21 cellular contexts compared by ENCODE assay signal in genomic region chr2:141475801-141476200, GRCh38.
DNase-seq lines count a peak whose midpoint lies in the region; FAIRE-seq and TF ChIP-seq lines count a peak whose summit lies in the region.
"Had no signal": no experiment of that assay in that cellular context is flagged by ENCODE, and none has a peak within 500 bp of the region (broad histone marks: within the 10 kb centered on the region; RNA-seq: fewer than 3 reads in every experiment).

No MANE protein-coding gene starts in this region.

- H3K36me3 ChIP-seq in bronchial epithelial cell (ENCODE audit: control insufficient read depth, insufficient read depth, low read length) (no peaks in the 10 kb centered on the region), kidney (ENCODE audit: control insufficient read depth in 1 of 2, insufficient read depth in 2 of 2, low read length in 2 of 2) (no peaks in the 10 kb centered on the region), Caco-2 (ENCODE audit: control insufficient read depth, insufficient read depth, low read length) (no peaks in the 10 kb centered on the region)
- H3K36me3 ChIP-seq: BLaER1 treated with 17β-estradiol and CSF1 and Interleukin-3, amounts not matched to agents 10 nM and 100 nM had no signal

- no peaks in the 10 kb centered on the region for H3K27me3 Mint-ChIP-seq in Caco-2 (ENCODE audit: insufficient read depth, unreplicated experiment)
- H3K27me3 Mint-ChIP-seq: B cell; CD4-positive, alpha-beta T cell; CD8-positive, alpha-beta memory T cell had no signal

- H3K27me3 ChIP-seq in bronchial epithelial cell (ENCODE audit: control insufficient read depth, insufficient read depth, low read length) (no peaks in the 10 kb centered on the region), Caco-2 (replicated peaks; ENCODE audit: control insufficient read depth, insufficient read depth, low read length) (no peaks in the 10 kb centered on the region)
- H3K27me3 ChIP-seq: BLaER1 treated with 17β-estradiol and CSF1 and Interleukin-3, amounts not matched to agents 10 nM and 100 nM had no signal

- DNase-seq in DMS 273 (lab: John Stamatoyannopoulos, UW; ENCODE audit: unreplicated experiment) (peak; percentile 10), DMS 273 treated with DMSO at 0.1 percent for 48 hours (lab: John Stamatoyannopoulos, UW) (no peak), bronchial epithelial cell (ENCODE audit: low read depth) (no peak), kidney (peak; percentile 31), Caco-2 (no peak), NCI-H1694 (lab: John Stamatoyannopoulos, UW) (no peak)
- DNase-seq: Calu3; CD4-positive, alpha-beta T cell; CD8-positive, alpha-beta memory T cell; DMS79; EL; GF-D8; H9 had no signal

- H3K4me1 ChIP-seq in kidney (ENCODE audit: control insufficient read depth in 1 of 2, insufficient read depth in 1 of 2, low read depth in 1 of 2, low read length in 2 of 2), result no peaks in the 10 kb centered on the region
- H3K4me1 ChIP-seq in Caco-2, result no peaks in the 10 kb centered on the region

- TF ChIP-seq CTCF in bronchial epithelial cell (IDR thresholded peaks at IDR 0.05; ENCODE audit: insufficient read depth, low read length, severe bottlenecking) (no peak), kidney (IDR thresholded peaks at IDR 0.05; ENCODE audit: borderline replicate concordance, extremely low read depth, insufficient read depth) (no peak), Caco-2 (IDR thresholded peaks at IDR 0.05; ENCODE audit: insufficient read depth in 1 of 2, low read depth in 1 of 2, low read length in 1 of 2, severe bottlenecking in 1 of 2, unreplicated experiment in 1 of 2) (no peak)

- POLR2A ChIA-PET in Caco-2 (lab: Charles Lee), result no interaction called here

- no peaks in the 10 kb centered on the region for H3K36me3 Mint-ChIP-seq in Caco-2 (ENCODE audit: insufficient read depth, unreplicated experiment)
- H3K36me3 Mint-ChIP-seq: CD14-positive monocyte; CD8-positive, alpha-beta memory T cell had no signal

- no peak overlapping the region for H3K4me3 Mint-ChIP-seq in Caco-2 (ENCODE audit: unreplicated experiment)
- H3K4me3 Mint-ChIP-seq: B cell; CD14-positive monocyte; CD4-positive, alpha-beta T cell; CD8-positive, alpha-beta memory T cell; GM23338; H9 had no signal

- no peak overlapping the region for H3K27ac ChIP-seq in kidney (ENCODE audit: low read depth in 2 of 2, low read length in 2 of 2)
- H3K27ac ChIP-seq: 22Rv1; BLaER1 treated with 17β-estradiol and CSF1 and Interleukin-3, amounts not matched to agents 10 nM and 100 nM had no signal

- no peak overlapping the region for H3K9ac ChIP-seq in kidney (ENCODE audit: low read length in 2 of 2)
- H3K9ac ChIP-seq: BLaER1 treated with 17β-estradiol and CSF1 and Interleukin-3, amounts not matched to agents 10 nM and 100 nM had no signal

- H3K27ac Mint-ChIP-seq in Caco-2 (ENCODE audit: unreplicated experiment), result no peak overlapping the region
- H3K27ac Mint-ChIP-seq: B cell; CD14-positive monocyte; CD4-positive, alpha-beta T cell; CD8-positive, alpha-beta memory T cell; GM23338; H9 had no signal

- no peaks in the 10 kb centered on the region for H3K9me3 Mint-ChIP-seq in Caco-2 (ENCODE audit: unreplicated experiment)
- H3K9me3 Mint-ChIP-seq: CD4-positive, alpha-beta T cell; GM23338; H9 had no signal

- H3K9me3 ChIP-seq in kidney (ENCODE audit: control insufficient read depth in 1 of 2, low read length in 2 of 2) (no peaks in the 10 kb centered on the region), Caco-2 (no peaks in the 10 kb centered on the region)
- H3K9me3 ChIP-seq: BLaER1 treated with 17β-estradiol and CSF1 and Interleukin-3, amounts not matched to agents 10 nM and 100 nM had no signal

- CTCF ChIA-PET in Caco-2 (lab: Charles Lee), result no interaction called here

- intact Hi-C loops in kidney (cut with DNase I), result no loop called here
- intact Hi-C loops in Caco-2 (cut with micrococcal nuclease; ENCODE audit: unreplicated experiment), result no loop called here

- H3K4me1 Mint-ChIP-seq in Caco-2 (ENCODE audit: low read depth, unreplicated experiment), result no peaks in the 10 kb centered on the region
- H3K4me1 Mint-ChIP-seq: B cell; CD14-positive monocyte; CD8-positive, alpha-beta memory T cell had no signal

- FAIRE-seq in bronchial epithelial cell (lab: Jason Lieb, UNC), result peak; percentile 13
- no peak for FAIRE-seq in kidney (lab: Jason Lieb, UNC)
- FAIRE-seq: A204.1, GM12891, GM18507 had no signal

- BruUV-seq in Caco-2 (replicated peaks; lab: Mats Ljungman, UMichigan), result no TSS peak

- H3K4me3 ChIP-seq in bronchial epithelial cell (ENCODE audit: low read depth, low read length), result no peak overlapping the region
- no peak overlapping the region for H3K4me3 ChIP-seq in kidney (ENCODE audit: low read length in 2 of 2)
- H3K4me3 ChIP-seq in Caco-2 (ENCODE audit: low read depth, low read length), result no peak overlapping the region
- H3K4me3 ChIP-seq: BLaER1 treated with 17β-estradiol and CSF1 and Interleukin-3, amounts not matched to agents 10 nM and 100 nM; GM23338 had no signal

Comparison
In these comparisons a context has a peak if more than half of its experiments do, and no peak if none do; other contexts are left out.
1. DNase-seq: peak in DMS 273 (single experiment) and kidney (single experiment); none in DMS 273 treated with DMSO at 0.1 percent for 48 hours (single experiment), bronchial epithelial cell (single experiment), Caco-2 (0 of 2) and NCI-H1694 (single experiment).